12 cellular contexts compared by ENCODE assay signal in the genomic region with DNA sequence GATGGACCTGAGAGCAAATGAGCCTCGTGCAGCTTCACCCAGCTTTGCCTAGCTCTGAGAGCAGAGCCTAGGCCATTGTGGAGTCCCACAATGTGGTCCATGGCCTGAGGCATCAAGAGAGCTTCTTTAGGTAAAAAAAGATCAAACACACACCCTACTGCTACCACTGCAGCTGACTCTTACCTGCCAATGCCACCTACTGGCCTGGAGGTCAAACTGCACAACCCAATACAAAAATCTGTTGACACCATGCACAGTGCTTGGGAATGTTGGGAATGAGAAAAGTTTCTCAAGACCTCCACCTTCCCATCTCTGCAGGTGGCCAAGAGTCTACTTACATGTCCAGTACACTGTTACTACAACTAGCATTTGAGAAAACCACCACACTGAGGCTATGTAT.
DNase-seq lines count a peak whose midpoint lies in the region; ATAC-seq, FAIRE-seq and TF ChIP-seq lines count a peak whose summit lies in the region.
"Had no signal": no experiment of that assay in that cellular context is flagged by ENCODE, and none has a peak within 500 bp of the region (broad histone marks: within the 10 kb centered on the region; RNA-seq: fewer than 3 reads in every experiment).

No MANE protein-coding gene starts in this region.

- H3K9me3 Mint-ChIP-seq in osteocyte (ENCODE audit: unreplicated experiment), result peaks cover 28% of the 10 kb centered on the region

- no peaks in the 10 kb centered on the region for H3K27me3 ChIP-seq in Loucy (ENCODE audit: insufficient read depth, low read length, poor library complexity, severe bottlenecking)
- H3K27me3 ChIP-seq in H1 (replicated peaks in 1 of 4; ENCODE audit: control insufficient read depth in 3 of 4, extremely low read depth in 1 of 4, insufficient read depth in 3 of 4, low read length in 3 of 4), result no peaks in the 10 kb centered on the region
- H3K27me3 ChIP-seq: pancreas had no signal

- H3K4ac ChIP-seq in H1 (replicated peaks; ENCODE audit: insufficient read length, low read depth, low read length), result no peak overlapping the region

- H2BK20ac ChIP-seq in H1 (ENCODE audit: low read length), result no peak overlapping the region

- H3K27ac Mint-ChIP-seq in osteocyte (ENCODE audit: unreplicated experiment), result no peak overlapping the region

- H3K9me2 ChIP-seq in Loucy (replicated peaks; ENCODE audit: low read depth, low read length), result no peaks in the 10 kb centered on the region

- no peak for FAIRE-seq in H1 (lab: Jason Lieb, UNC)
- FAIRE-seq: islet of Langerhans, pancreas had no signal

- TF ChIP-seq CTCF in Loucy (conservative IDR thresholded peaks at IDR 0.05; ENCODE audit: low read length), result peak; percentile 72
- peak; percentile 56 to 77 (median 56) for TF ChIP-seq CTCF in H1 (IDR thresholded peaks at IDR 0.05; ENCODE audit: control extremely low read depth in 1 of 3, insufficient read depth in 1 of 3, low read depth in 1 of 3, low read length in 3 of 3)
- TF ChIP-seq CTCF in osteocyte (IDR thresholded peaks at IDR 0.05), result peak; percentile 16

- no peak overlapping the region for H2BK12ac ChIP-seq in H1 (ENCODE audit: low read depth, low read length)

- H3K36me3 Mint-ChIP-seq in osteocyte (ENCODE audit: unreplicated experiment), result peaks cover 50% of the 10 kb centered on the region

- TF ChIP-seq POLR2A in H1 (IDR thresholded peaks at IDR 0.05; ENCODE audit: control extremely low read depth in 1 of 2, low read depth in 2 of 2, low read length in 2 of 2), result no peak

- H4K20me1 ChIP-seq in Loucy (ENCODE audit: insufficient read depth, low read length, poor library complexity, severe bottlenecking) (no peaks in the 10 kb centered on the region), H1 (replicated peaks in 1 of 2; ENCODE audit: control insufficient read depth in 1 of 2, insufficient read depth in 2 of 2, low read length in 2 of 2) (no peaks in the 10 kb centered on the region)

- no peaks in the 10 kb centered on the region for H3F3A ChIP-seq in Loucy (ENCODE audit: low read depth)

- intact Hi-C loops in head of caudate nucleus (cut with DNase I), result no loop called here

- H3K9ac ChIP-seq in Loucy (ENCODE audit: low read depth, low read length, poor library complexity, severe bottlenecking) (no peak overlapping the region), H1 (replicated peaks in 1 of 4; ENCODE audit: extremely low read depth in 1 of 4, low read depth in 3 of 4, low read length in 3 of 4) (no peak overlapping the region)

- TF ChIP-seq RAD21 in H1 (IDR thresholded peaks at IDR 0.05 in 1 of 2, conservative IDR thresholded peaks at IDR 0.05 in 1 of 2; ENCODE audit: low read depth in 2 of 2, low read length in 2 of 2), result peak; percentile 73 to 75

- WGBS in H1 (ENCODE audit: extremely low coverage in 1 of 2, insufficient coverage in 1 of 2, insufficient read length in 1 of 2, insufficient replicate concordance in 2 of 2, low coverage in 1 of 2, low lambda C conversion rate in 2 of 2, missing lambda C conversion rate in 1 of 2), 2 experiments, result 87% methylated on average over 1 of the region's 1 CpG; no CpG with 5 or more reads in 1 of the 2 experiments

- H4K91ac ChIP-seq in H1 (replicated peaks; ENCODE audit: insufficient read length, low read length), result no peak overlapping the region

- H3K14ac ChIP-seq in H1 (ENCODE audit: insufficient read length), result no peak overlapping the region

- H4K5ac ChIP-seq in H1 (ENCODE audit: insufficient read length, low read depth, low read length), result no peak overlapping the region

- no peak for ATAC-seq in HG03139 (IDR thresholded peaks at IDR 0.05; ENCODE audit: unreplicated experiment)
- no peak for ATAC-seq in GM18858 (IDR thresholded peaks at IDR 0.05; ENCODE audit: unreplicated experiment)
- ATAC-seq: pancreas had no signal

- no peaks in the 10 kb centered on the region for H3K79me2 ChIP-seq in Loucy (ENCODE audit: insufficient read depth, low read length)
- no peaks in the 10 kb centered on the region for H3K79me2 ChIP-seq in H1 (ENCODE audit: control insufficient read depth in 1 of 2, insufficient read depth in 2 of 2, low read length in 2 of 2)

- peaks cover 4% of the 10 kb centered on the region for H3K4me1 Mint-ChIP-seq in osteocyte (ENCODE audit: unreplicated experiment)

- no peak overlapping the region for H3K4me3 Mint-ChIP-seq in osteocyte (ENCODE audit: unreplicated experiment)

- H3K9me3 ChIP-seq in Loucy (ENCODE audit: insufficient read depth, low read depth, low read length), result no peaks in the 10 kb centered on the region
- H3K9me3 ChIP-seq in H1 (ENCODE audit: insufficient read depth in 2 of 2, low read depth in 1 of 2, low read length in 1 of 2), result peaks cover 0 to 8% of the 10 kb centered on the region in 2 experiments; a peak in 2 of 4 replicates
- H3K9me3 ChIP-seq: pancreas had no signal

- no peak overlapping the region for H3K56ac ChIP-seq in H1 (replicated peaks; ENCODE audit: insufficient read length, low read depth, low read length)

- no peak for TF ChIP-seq EP300 in H1 (IDR thresholded peaks at IDR 0.05; ENCODE audit: borderline replicate concordance in 1 of 2, low read depth in 2 of 2, low read length in 2 of 2)

- no peak overlapping the region for H2AK5ac ChIP-seq in H1 (ENCODE audit: low read depth, low read length)

- DNase-seq in DMS53 (lab: John Stamatoyannopoulos, UW), result peak; percentile 17
- no peak for DNase-seq in DMS53 treated with DMSO at 0.1 percent for 48 hours (lab: John Stamatoyannopoulos, UW; ENCODE audit: unreplicated experiment)
- no peak for DNase-seq in H1 (ENCODE audit: low read depth in 1 of 2, low spot score in 2 of 2)
- no peak for DNase-seq in osteocyte (ENCODE audit: extremely low spot score, unreplicated experiment)
- no peak for DNase-seq in head of caudate nucleus
- DNase-seq: 8988T; pancreas; stimulated activated CD4-positive, alpha-beta T cell treated with anti-CD3 and anti-CD28 coated beads, Interleukin-4, amount 100 ng/mL, for 24 hours had no signal

- H3K4me1 ChIP-seq in Loucy (ENCODE audit: insufficient read depth, low read length, poor library complexity, severe bottlenecking) (no peaks in the 10 kb centered on the region), H1 (replicated peaks in 1 of 4; ENCODE audit: control insufficient read depth in 3 of 4, insufficient read depth in 4 of 4, low read length in 3 of 4) (no peaks in the 10 kb centered on the region)
- H3K4me1 ChIP-seq: pancreas had no signal

- 0 out of 2 replicates have a peak, but pooled peaks cover 3% of the 10 kb centered on the region for H3K79me1 ChIP-seq in H1 (ENCODE audit: low read depth, low read length)

- no peak overlapping the region for H3K27ac ChIP-seq in H1 (ENCODE audit: low read depth, low read length)
- H3K27ac ChIP-seq: pancreas had no signal

- no peak overlapping the region for H3K4me2 ChIP-seq in Loucy (ENCODE audit: low read depth, low read length, poor library complexity, severe bottlenecking)
- H3K4me2 ChIP-seq in H1 (ENCODE audit: insufficient read depth in 1 of 2, low read depth in 2 of 2, low read length in 2 of 2), result no peak overlapping the region

- H3K27me3 Mint-ChIP-seq in osteocyte (ENCODE audit: unreplicated experiment), result no peaks in the 10 kb centered on the region

- no peak overlapping the region for H2BK120ac ChIP-seq in H1 (replicated peaks; ENCODE audit: low read depth, low read length)

- CTCF ChIA-PET in H1 (lab: Charles Lee; ENCODE audit: partially characterized antibody), result interaction anchor here (0.6 to 2.0 kb wide), 24 partner anchors 9 to 524 kb away, joined by 3 to 13 read pairs (median 3); no protein-coding TSS in a partner anchor

- no peak overlapping the region for H3K18ac ChIP-seq in H1 (ENCODE audit: extremely low read depth, low read length)

- no peak overlapping the region for H2BK15ac ChIP-seq in H1 (ENCODE audit: low read length)

- no peaks in the 10 kb centered on the region for H3K23me2 ChIP-seq in H1 (ENCODE audit: low read depth, low read length)

- H3K23ac ChIP-seq in H1 (ENCODE audit: insufficient read length), result no peak overlapping the region

- H4K8ac ChIP-seq in H1 (ENCODE audit: extremely low read depth, insufficient read depth, low read length), result 0 out of 2 replicates have a peak overlapping the region, but pooled peaks have one; percentile 31

- POLR2A ChIA-PET in H1 (lab: Charles Lee; ENCODE audit: partially characterized antibody), result no interaction called here

- H2AFZ ChIP-seq in Loucy (ENCODE audit: low read length), result no peak overlapping the region
- H2AFZ ChIP-seq in H1 (ENCODE audit: low read length), result no peak overlapping the region

- H3K36me3 ChIP-seq in Loucy (ENCODE audit: insufficient read depth, low read length) (no peaks in the 10 kb centered on the region; the same call in 1 of the 2 replicates), H1 (ENCODE audit: control insufficient read depth in 2 of 4, insufficient read depth in 4 of 4, low read length in 3 of 4) (peaks cover 0 to 4% (median 2%) of the 10 kb centered on the region in 4 experiments; a peak in 2 of 8 replicates)
- H3K36me3 ChIP-seq: pancreas had no signal

- no peak overlapping the region for H3K4me3 ChIP-seq in Loucy (ENCODE audit: low read length, poor library complexity, severe bottlenecking)
- H3K4me3 ChIP-seq in H1 (ENCODE audit: extremely low read depth in 1 of 4, insufficient read depth in 2 of 4, low read depth in 3 of 4, low read length in 4 of 4), result no peak overlapping the region
- H3K4me3 ChIP-seq: pancreas had no signal

- H2BK5ac ChIP-seq in H1 (ENCODE audit: low read depth, low read length), result no peak overlapping the region

TF ChIP-seq in H1, 55 proteins besides CTCF, POLR2A, EP300 and RAD21:
- TF ChIP-seq TEAD4 (IDR thresholded peaks at IDR 0.05; ENCODE audit: low read depth, low read length) (0 out of 2 replicates have a peak, but pooled peaks have one; percentile 13), SUZ12 (IDR thresholded peaks at IDR 0.05; ENCODE audit: low read length) (no peak), EGR1 (IDR thresholded peaks at IDR 0.05; ENCODE audit: borderline replicate concordance, low read depth, low read length) (0 out of 2 replicates have a peak, but pooled peaks have one; percentile 17), RXRA (IDR thresholded peaks at IDR 0.05; ENCODE audit: insufficient read depth, low read depth, low read length) (no peak), SIX5 (IDR thresholded peaks at IDR 0.05; ENCODE audit: low read depth, low read length) (no peak), ASH2L (IDR thresholded peaks at IDR 0.05; ENCODE audit: low read length) (no peak), KDM4A (IDR thresholded peaks at IDR 0.05; ENCODE audit: low read depth, low read length, severe bottlenecking) (no peak), CBX5 (IDR thresholded peaks at IDR 0.05; ENCODE audit: low read depth, low read length) (no peak), SP2 (IDR thresholded peaks at IDR 0.05; ENCODE audit: low read length) (peak; percentile 16; the same call in 1 of the 2 replicates), BRCA1 (IDR thresholded peaks at IDR 0.05; ENCODE audit: low read depth, low read length) (no peak), ZNF274 (IDR thresholded peaks at IDR 0.05; ENCODE audit: borderline replicate concordance, extremely low read depth, low read length) (no peak)

Comparison
In these comparisons a context has a peak if more than half of its experiments do, and no peak if none do; other contexts are left out.
1. CTCF ChIP-seq: peak in every context shown above with its lines; median percentile 72 in Loucy; 56 in H1; 16 in osteocyte.